ENCODE assay signal across 8 cellular contexts in genomic region chrX:79413009-79413408, GRCh38.
DNase-seq lines count a peak whose midpoint lies in the region; ATAC-seq and TF ChIP-seq lines count a peak whose summit lies in the region.

No MANE protein-coding gene starts in this region.

- DNase-seq in NOMO-1 treated with DMSO at 0.1 percent for 48 hours (lab: John Stamatoyannopoulos, UW; ENCODE audit: unreplicated experiment) (peak; percentile 30), NOMO-1 treated with dmso at 0.1 percent for 144 hours (lab: John Stamatoyannopoulos, UW; ENCODE audit: unreplicated experiment) (no peak), RKO (ENCODE audit: low spot score) (peak; percentile 54), epithelial cell of esophagus (ENCODE audit: low read depth) (peak; percentile 10), putamen (ENCODE audit: low spot score) (peak; percentile 18), NCI-H226 (no peak), NCI-H1436 treated with DMSO at 0.1 percent for 48 hours (lab: John Stamatoyannopoulos, UW) (no peak)

- no peak for TF ChIP-seq CTCF in epithelial cell of esophagus (IDR thresholded peaks at IDR 0.05; ENCODE audit: insufficient read depth, low read depth, low read length, missing control alignments)

- no peak for ATAC-seq in HG02588 (IDR thresholded peaks at IDR 0.05; ENCODE audit: unreplicated experiment)

- H3K4me3 ChIP-seq in epithelial cell of esophagus (ENCODE audit: low read length), result peak overlapping the region; percentile 8

Comparison
In these comparisons a context has a peak if more than half of its experiments do, and no peak if none do; other contexts are left out.
1. DNase-seq: peak in NOMO-1 treated with DMSO at 0.1 percent for 48 hours (single experiment), RKO (single experiment), epithelial cell of esophagus (single experiment) and putamen (single experiment); none in NOMO-1 treated with dmso at 0.1 percent for 144 hours (single experiment), NCI-H226 (single experiment) and NCI-H1436 treated with DMSO at 0.1 percent for 48 hours (single experiment).